29 cellular contexts compared by ENCODE assay signal in the genomic region with DNA sequence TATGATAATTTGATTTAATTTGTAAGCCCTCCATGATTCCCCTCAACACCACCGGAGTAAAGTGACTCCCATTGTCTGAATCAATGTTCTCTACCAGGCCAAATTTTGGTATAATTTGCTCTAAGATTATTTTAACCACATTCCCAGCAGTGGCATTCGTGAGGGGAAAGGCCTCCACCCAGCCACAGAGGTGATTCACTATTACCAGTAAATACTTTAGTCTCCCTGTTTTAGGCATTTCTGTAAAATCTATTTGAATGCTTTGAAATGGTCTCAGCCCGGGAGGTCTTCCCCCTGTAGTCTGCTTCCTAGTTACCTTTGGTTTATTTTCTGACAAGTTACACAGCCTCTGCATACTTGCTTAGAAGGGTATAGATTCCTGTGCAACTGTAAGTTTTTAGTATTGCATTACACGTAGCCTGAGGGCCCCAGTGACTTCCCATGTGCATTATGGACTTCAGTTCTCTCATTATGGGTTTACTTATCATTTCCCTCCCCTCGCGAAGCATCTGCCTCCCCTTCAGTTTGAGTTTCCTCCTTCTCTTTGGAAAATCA.
A peak's percentile ranks its signal among the peaks of the same experiment; 100 is the strongest.
DNase-seq lines count a peak whose midpoint lies in the region; TF ChIP-seq lines count a peak whose summit lies in the region.
"Had no signal": no experiment of that assay in that cellular context is flagged by ENCODE, and none has a peak within 500 bp of the region (broad histone marks: within the 10 kb centered on the region; RNA-seq: fewer than 3 reads in every experiment).

No MANE protein-coding gene starts in this region.

- H3K9me2 ChIP-seq in GM23248 (ENCODE audit: insufficient read depth) (no peaks in the 10 kb centered on the region), hepatocyte (replicated peaks; ENCODE audit: insufficient read depth) (no peaks in the 10 kb centered on the region)

- DNase-seq in A172 (ENCODE audit: low spot score) (peak; percentile 14), GM23248 (peak; percentile 87), SJSA1 (ENCODE audit: low read depth in 1 of 2, low spot score in 2 of 2) (peak; percentile 89 to 96), fibroblast of the aortic adventitia (ENCODE audit: low read depth) (peak; percentile 16), OCI-M2 (lab: John Stamatoyannopoulos, UW; ENCODE audit: unreplicated experiment) (no peak), NCI-H2081 (lab: John Stamatoyannopoulos, UW) (no peak), hepatocyte (ENCODE audit: low spot score) (no peak), GM10248 (ENCODE audit: extremely low spot score) (no peak)
- DNase-seq: 8988T; activated CD4-positive, alpha-beta T cell treated with anti-CD3 and anti-CD28 coated beads, Interleukin-2, amount 10 ng/mL, durations not matched to agents 24 days and 14 days; activated CD8-positive, alpha-beta memory T cell treated with anti-CD3 and anti-CD28 coated beads for 24 hours; activated effector memory CD4-positive, alpha-beta T cell treated with Interleukin-2 at 50 U/mL for 16 hours; activated T-cell treated with anti-CD3 and anti-CD28 coated beads for 4 hours; anterior cingulate cortex; BE2C; CD8-positive, alpha-beta memory T cell; foreskin fibroblast; heart left ventricle; kidney glomerular epithelial cell; MV-4-11; natural killer cell; NCI-H1436 treated with DMSO at 0.1 percent for 48 hours; NCI-H345; NCI-H69; occipital lobe; stimulated activated naive B cell treated with anti-CD40 and anti-IgM and Interleukin-4, amounts not matched to agents 10 μg/mL and 1 μg/mL and 100 μg/mL, for 72 hours had no signal

- H3K4me1 ChIP-seq in GM23248 (ENCODE audit: insufficient read depth), result peaks cover 35% of the 10 kb centered on the region
- peaks cover 56% of the 10 kb centered on the region for H3K4me1 ChIP-seq in SJSA1 (replicated peaks)
- H3K4me1 ChIP-seq in hepatocyte (ENCODE audit: insufficient read depth), result no peaks in the 10 kb centered on the region
- H3K4me1 ChIP-seq: BE2C, heart left ventricle, suprapubic skin had no signal

- H3K27me3 ChIP-seq in GM23248 (replicated peaks; ENCODE audit: insufficient read depth) (no peaks in the 10 kb centered on the region), SJSA1 (replicated peaks) (no peaks in the 10 kb centered on the region), hepatocyte (no peaks in the 10 kb centered on the region)
- H3K27me3 ChIP-seq: BE2C, heart left ventricle, suprapubic skin had no signal

- H3K9me3 ChIP-seq in GM23248 (ENCODE audit: low read depth), result no peaks in the 10 kb centered on the region
- H3K9me3 ChIP-seq in SJSA1 (replicated peaks), result no peaks in the 10 kb centered on the region
- no peaks in the 10 kb centered on the region for H3K9me3 ChIP-seq in hepatocyte (ENCODE audit: low read depth)
- H3K9me3 ChIP-seq: BE2C, heart left ventricle, suprapubic skin had no signal

- H3K79me2 ChIP-seq in GM23248 (ENCODE audit: insufficient read depth), result no peaks in the 10 kb centered on the region
- H3K79me2 ChIP-seq in hepatocyte, result no peaks in the 10 kb centered on the region

- H3F3A ChIP-seq in GM23248 (ENCODE audit: insufficient read depth), result peaks cover 17% of the 10 kb centered on the region

- peak overlapping the region; percentile 48 for H3K9ac ChIP-seq in GM23248
- H3K9ac ChIP-seq: KMS-11 had no signal

- peak overlapping the region; percentile 38 for H2AFZ ChIP-seq in GM23248
- H2AFZ ChIP-seq in hepatocyte, result no peak overlapping the region

- WGBS in GM23248 (ENCODE audit: low coverage in 1 of 2, low lambda C conversion rate in 2 of 2, missing lambda C conversion rate in 2 of 2), 2 experiments, result 40 to 42% methylated on average over 6 of the region's 6 CpGs
- WGBS in hepatocyte (ENCODE audit: low lambda C conversion rate, missing lambda C conversion rate), result 81% methylated on average over 6 of the region's 6 CpGs

- CTCF ChIA-PET in GM10248 (lab: Yijun Ruan, JAX), result no interaction called here

- H3K4me3 ChIP-seq in GM23248, result no peak overlapping the region
- H3K4me3 ChIP-seq in SJSA1, result no peak overlapping the region
- H3K4me3 ChIP-seq in fibroblast of the aortic adventitia (ENCODE audit: low read depth, low read length), result no peak overlapping the region
- H3K4me3 ChIP-seq in hepatocyte, result no peak overlapping the region
- H3K4me3 ChIP-seq: heart left ventricle, suprapubic skin had no signal

- no peak for TF ChIP-seq CTCF in fibroblast of the aortic adventitia (IDR thresholded peaks at IDR 0.05; ENCODE audit: insufficient read depth, low read length)
- TF ChIP-seq CTCF in hepatocyte (IDR thresholded peaks at IDR 0.05; ENCODE audit: poor library complexity), result no peak
- TF ChIP-seq CTCF in GM10248 (IDR thresholded peaks at IDR 0.05; ENCODE audit: control extremely low read depth, extremely low read depth, low read depth, missing control alignments), result no peak

- H4K20me1 ChIP-seq in GM23248 (ENCODE audit: insufficient read depth), result no peaks in the 10 kb centered on the region
- H4K20me1 ChIP-seq in hepatocyte (ENCODE audit: insufficient read depth, poor library complexity, severe bottlenecking), result no peaks in the 10 kb centered on the region

- H3K4me2 ChIP-seq in GM23248 (ENCODE audit: unreplicated experiment) (peak overlapping the region; percentile 38), hepatocyte (no peak overlapping the region)
- H3K4me2 ChIP-seq: KMS-11 had no signal

- no peaks in the 10 kb centered on the region for H3K36me3 ChIP-seq in GM23248 (ENCODE audit: low read depth)
- H3K36me3 ChIP-seq in SJSA1, result peaks cover 6% of the 10 kb centered on the region; the same call in 1 of the 2 replicates
- H3K36me3 ChIP-seq in hepatocyte (replicated peaks; ENCODE audit: insufficient read depth, low read depth), result no peaks in the 10 kb centered on the region
- H3K36me3 ChIP-seq: BE2C, heart left ventricle, suprapubic skin had no signal

- POLR2A ChIA-PET in GM10248 (lab: Yijun Ruan, JAX), result no interaction called here

- peak overlapping the region; percentile 85 for H3K27ac ChIP-seq in GM23248
- H3K27ac ChIP-seq in SJSA1, result peak overlapping the region; percentile 98
- no peak overlapping the region for H3K27ac ChIP-seq in hepatocyte
- H3K27ac ChIP-seq: heart left ventricle, HL-60, KMS-11, suprapubic skin had no signal

- in situ Hi-C loops in GM23248 (cut with MboI), result no loop called here

Comparison
In these comparisons a context has a peak if more than half of its experiments do, and no peak if none do; other contexts are left out.
1. DNase-seq: peak in A172 (single experiment), GM23248 (single experiment), SJSA1 (2 of 2) and fibroblast of the aortic adventitia (single experiment); none in OCI-M2 (single experiment), NCI-H2081 (0 of 2), hepatocyte (single experiment) and GM10248 (single experiment).